1 cellular context compared by ENCODE assay signal in the genomic region with DNA sequence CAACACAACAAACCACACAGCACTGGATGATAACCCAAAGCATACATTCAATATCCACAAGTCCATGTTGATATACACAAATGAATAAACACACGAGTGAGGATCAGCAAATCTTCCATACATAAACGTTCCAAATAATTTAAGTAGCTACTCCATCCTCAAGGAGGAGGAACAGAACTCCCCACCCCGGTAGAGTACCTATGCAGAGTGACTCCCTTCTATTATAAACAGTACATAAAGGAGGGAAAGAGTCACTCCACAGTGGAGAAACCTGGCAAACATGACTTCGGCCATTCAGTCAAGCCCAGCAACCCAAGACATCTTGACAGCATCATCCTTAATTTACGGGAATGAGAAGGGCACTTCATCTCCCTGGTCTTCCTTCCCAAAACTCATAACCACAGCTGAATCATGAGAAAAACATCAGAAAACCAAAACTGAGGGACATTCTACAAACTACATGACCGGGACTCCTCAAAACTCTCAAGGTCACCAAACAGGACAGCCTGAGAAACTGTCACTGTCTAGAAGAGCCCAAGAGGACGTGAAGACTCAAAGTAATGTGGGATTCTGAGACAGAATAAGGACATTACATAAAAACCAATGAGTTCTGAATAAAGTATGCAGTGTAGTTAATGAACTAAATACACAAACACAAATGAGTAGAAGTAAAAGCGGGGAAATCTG.
TF ChIP-seq lines count a peak whose summit lies in the region.

No MANE protein-coding gene starts in this region.

TF ChIP-seq in SK-N-SH, 30 proteins besides CTCF, POLR2A, EP300 and RAD21 (continued from another document):
- TF ChIP-seq ZBTB33 (IDR thresholded peaks at IDR 0.05; ENCODE audit: borderline replicate concordance, low read depth) (no peak), REST (IDR thresholded peaks at IDR 0.05; ENCODE audit: low read depth, low read length) (no peak), NFIC (IDR thresholded peaks at IDR 0.05; ENCODE audit: borderline replicate concordance) (no peak), ELF1 (IDR thresholded peaks at IDR 0.05) (no peak)
- TF ChIP-seq, protein P1, sequence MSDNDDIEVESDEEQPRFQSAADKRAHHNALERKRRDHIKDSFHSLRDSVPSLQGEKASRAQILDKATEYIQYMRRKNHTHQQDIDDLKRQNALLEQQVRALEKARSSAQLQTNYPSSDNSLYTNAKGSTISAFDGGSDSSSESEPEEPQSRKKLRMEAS (IDR thresholded peaks at IDR 0.05; ENCODE audit: low read depth) = no peak
TF ChIP-seq in SK-N-SH: peak in this region for 0.
